8 cellular contexts compared by ENCODE assay signal in genomic region chr2:37323770-37324535, GRCh38. TPM values are rescaled to one million over a fixed set of nuclear protein-coding genes. Genes with fewer than 3 reads are reported as not detected.
DNase-seq lines count a peak whose midpoint lies in the region; ATAC-seq, FAIRE-seq and TF ChIP-seq lines count a peak whose summit lies in the region.

No MANE protein-coding gene starts in this region.

- FAIRE-seq in bronchial epithelial cell (lab: Jason Lieb, UNC), result no peak

- intact Hi-C loops in CD8-positive, alpha-beta T cell (cut with DNase I, micrococcal nuclease), result loop anchor here (1.0 to 10.0 kb wide), 9 partner anchors 21 to 1051 kb away; partner anchors contain the start of genes GPATCH11 (in 2 of the 2), HEATR5B (in 2 of the 2), ATL2 (in 1 of the 2) and CEBPZOS (in 1 of the 2)

- no peak for TF ChIP-seq CTCF in CD8-positive, alpha-beta T cell (IDR thresholded peaks at IDR 0.05)
- TF ChIP-seq CTCF in bronchial epithelial cell (IDR thresholded peaks at IDR 0.05; ENCODE audit: insufficient read depth, low read length, severe bottlenecking) (no peak), kidney epithelial cell (IDR thresholded peaks at IDR 0.05; ENCODE audit: insufficient read depth, low read length, poor library complexity, severe bottlenecking) (no peak)

- H3K9me3 Mint-ChIP-seq in CD8-positive, alpha-beta T cell, result no peaks in the 10 kb centered on the region

- H3K27me3 Mint-ChIP-seq in CD8-positive, alpha-beta T cell (ENCODE audit: low read depth), result peaks cover 3% of the 10 kb centered on the region

- peaks cover 7% of the 10 kb centered on the region for H3K36me3 Mint-ChIP-seq in CD8-positive, alpha-beta T cell

- POLR2A ChIA-PET in CD8-positive, alpha-beta T cell (lab: Charles Lee), result interaction anchor here (1.2 to 1.9 kb wide), 5 partner anchors 16 to 92 kb away, joined by 3 to 6 read pairs (median 4); partner anchors contain the start of genes CEBPZ and NDUFAF7

- no peaks in the 10 kb centered on the region for H3K27me3 ChIP-seq in CD8-positive, alpha-beta T cell (ENCODE audit: insufficient read depth, low read length)
- no peaks in the 10 kb centered on the region for H3K27me3 ChIP-seq in bronchial epithelial cell (ENCODE audit: control insufficient read depth, insufficient read depth, low read length)
- no peaks in the 10 kb centered on the region for H3K27me3 ChIP-seq in kidney epithelial cell (ENCODE audit: control insufficient read depth, insufficient read depth, low read length)

- peak overlapping the region; percentile 98 for H3K4me3 Mint-ChIP-seq in CD8-positive, alpha-beta T cell

- DNase-seq in CD8-positive, alpha-beta T cell, result peak; percentile 9 to 71 (median 50)
- DNase-seq in T-helper 22 cell (ENCODE audit: low read depth) (peak; percentile 18), bronchial epithelial cell (ENCODE audit: low read depth) (peak; percentile 45), kidney epithelial cell (ENCODE audit: low read depth) (no peak), NOMO-1 treated with dmso at 0.1 percent for 144 hours (lab: John Stamatoyannopoulos, UW; ENCODE audit: unreplicated experiment) (no peak)
- peak; percentile 28 for DNase-seq in stimulated activated CD4-positive, alpha-beta T cell treated with anti-CD3 and anti-CD28 coated beads, Interleukin-1b, Interleukin-23, amount 100 ng/mL, for 48 hours

- H3K9me3 ChIP-seq in CD8-positive, alpha-beta T cell (ENCODE audit: low read length), result no peaks in the 10 kb centered on the region

- CTCF ChIA-PET in CD8-positive, alpha-beta T cell (lab: Charles Lee), result no interaction called here

- H3K27ac Mint-ChIP-seq in CD8-positive, alpha-beta T cell, result peak overlapping the region; percentile 97

- H3K4me1 Mint-ChIP-seq in CD8-positive, alpha-beta T cell (ENCODE audit: low read depth), result peaks cover 45% of the 10 kb centered on the region

- no peaks in the 10 kb centered on the region for H3K36me3 ChIP-seq in CD8-positive, alpha-beta T cell (ENCODE audit: insufficient read depth, low read length)
- H3K36me3 ChIP-seq in bronchial epithelial cell (ENCODE audit: control insufficient read depth, insufficient read depth, low read length), result no peaks in the 10 kb centered on the region
- H3K36me3 ChIP-seq in kidney epithelial cell (ENCODE audit: control insufficient read depth, insufficient read depth, low read length), result no peaks in the 10 kb centered on the region

- H3K4me1 ChIP-seq in CD8-positive, alpha-beta T cell (ENCODE audit: insufficient read depth, low read length), result peaks cover 25% of the 10 kb centered on the region

- H3K4me3 ChIP-seq in CD8-positive, alpha-beta T cell (ENCODE audit: low read depth, low read length), result peak overlapping the region; percentile 60
- peak overlapping the region; percentile 49 for H3K4me3 ChIP-seq in bronchial epithelial cell (ENCODE audit: low read depth, low read length)
- peak overlapping the region; percentile 75 for H3K4me3 ChIP-seq in kidney epithelial cell (ENCODE audit: low read depth, low read length)

- H3K27ac ChIP-seq in CD8-positive, alpha-beta T cell (ENCODE audit: low read depth, low read length), result peak overlapping the region; percentile 71

- peak; percentile 53 for ATAC-seq in CD8-positive, alpha-beta T cell
- peak; percentile 25 for ATAC-seq in GM19463 (IDR thresholded peaks at IDR 0.05; ENCODE audit: unreplicated experiment)
- peak; percentile 17 for ATAC-seq in HG03571 (IDR thresholded peaks at IDR 0.05; ENCODE audit: unreplicated experiment)

RNA-seq across cellular contexts. Expression of gene PRKD3, which starts 0.7 kb away (rescaled TPM):
- total RNA-seq in CD8-positive, alpha-beta T cell, result 10 to 100 TPM; 37.2 to 43.8 TPM
- total RNA-seq in bronchial epithelial cell (19.5 and 22.5 TPM in 2 replicates), kidney epithelial cell (21.6 and 32.7 TPM in 2 replicates)

RNA-seq across cellular contexts. Expression of gene QPCT, which starts 20.5 kb away (rescaled TPM):
- under 1 TPM; 0.57 to 1.00 TPM for total RNA-seq in CD8-positive, alpha-beta T cell
- total RNA-seq in bronchial epithelial cell (6.1 and 7.6 TPM in 2 replicates), kidney epithelial cell (35.4 and 43.2 TPM in 2 replicates)

Comparison
In these comparisons a context has a peak if more than half of its experiments do, and no peak if none do; other contexts are left out.
1. DNase-seq: peak in CD8-positive, alpha-beta T cell (7 of 7), T-helper 22 cell (single experiment), bronchial epithelial cell (single experiment) and stimulated activated CD4-positive, alpha-beta T cell treated with anti-CD3 and anti-CD28 coated beads, Interleukin-1b, Interleukin-23, amount 100 ng/mL, for 48 hours (single experiment); none in kidney epithelial cell (single experiment) and NOMO-1 treated with dmso at 0.1 percent for 144 hours (single experiment).
2. Peak in every context shown above with its lines, with median percentiles within 50 percentile points of each other: ATAC-seq and H3K4me3 ChIP-seq.